ENCODE assay signal across 1 cellular context in the genomic region with DNA sequence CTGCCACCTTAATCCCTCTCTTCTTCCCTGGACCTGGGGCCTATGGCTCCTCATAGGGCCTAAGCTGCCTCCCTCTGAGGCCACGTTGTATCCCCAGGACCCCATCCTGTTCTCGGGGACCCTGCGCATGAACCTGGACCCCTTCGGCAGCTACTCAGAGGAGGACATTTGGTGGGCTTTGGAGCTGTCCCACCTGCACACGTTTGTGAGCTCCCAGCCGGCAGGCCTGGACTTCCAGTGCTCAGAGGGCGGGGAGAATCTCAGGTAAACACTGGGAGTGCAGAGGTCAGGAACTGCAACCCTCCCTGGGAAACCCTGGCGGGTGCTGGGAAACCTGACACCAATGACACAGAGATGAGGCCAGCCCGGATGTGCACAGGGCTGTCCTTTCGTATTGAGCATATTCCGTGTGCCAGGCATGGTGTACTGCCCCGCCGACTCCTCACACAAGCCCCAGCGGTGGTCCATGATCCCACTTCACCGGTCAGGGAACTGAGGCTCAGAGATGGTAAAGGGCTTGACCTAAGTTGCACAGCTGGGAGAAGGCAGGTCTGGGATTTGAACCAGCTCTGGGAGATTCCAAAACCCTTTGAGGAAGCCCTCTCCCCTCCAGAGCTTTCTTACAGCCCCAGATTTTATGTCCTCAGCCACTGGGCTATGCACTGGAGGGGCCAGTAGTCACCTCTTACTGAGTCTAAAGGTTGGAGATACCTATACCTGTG.
TF ChIP-seq lines count a peak whose summit lies in the region.

No MANE protein-coding gene starts in this region.

TF ChIP-seq in GM23338, 12 proteins besides CTCF, POLR2A, EP300 and RAD21 (continued from another document):
- TF ChIP-seq, protein P1, sequence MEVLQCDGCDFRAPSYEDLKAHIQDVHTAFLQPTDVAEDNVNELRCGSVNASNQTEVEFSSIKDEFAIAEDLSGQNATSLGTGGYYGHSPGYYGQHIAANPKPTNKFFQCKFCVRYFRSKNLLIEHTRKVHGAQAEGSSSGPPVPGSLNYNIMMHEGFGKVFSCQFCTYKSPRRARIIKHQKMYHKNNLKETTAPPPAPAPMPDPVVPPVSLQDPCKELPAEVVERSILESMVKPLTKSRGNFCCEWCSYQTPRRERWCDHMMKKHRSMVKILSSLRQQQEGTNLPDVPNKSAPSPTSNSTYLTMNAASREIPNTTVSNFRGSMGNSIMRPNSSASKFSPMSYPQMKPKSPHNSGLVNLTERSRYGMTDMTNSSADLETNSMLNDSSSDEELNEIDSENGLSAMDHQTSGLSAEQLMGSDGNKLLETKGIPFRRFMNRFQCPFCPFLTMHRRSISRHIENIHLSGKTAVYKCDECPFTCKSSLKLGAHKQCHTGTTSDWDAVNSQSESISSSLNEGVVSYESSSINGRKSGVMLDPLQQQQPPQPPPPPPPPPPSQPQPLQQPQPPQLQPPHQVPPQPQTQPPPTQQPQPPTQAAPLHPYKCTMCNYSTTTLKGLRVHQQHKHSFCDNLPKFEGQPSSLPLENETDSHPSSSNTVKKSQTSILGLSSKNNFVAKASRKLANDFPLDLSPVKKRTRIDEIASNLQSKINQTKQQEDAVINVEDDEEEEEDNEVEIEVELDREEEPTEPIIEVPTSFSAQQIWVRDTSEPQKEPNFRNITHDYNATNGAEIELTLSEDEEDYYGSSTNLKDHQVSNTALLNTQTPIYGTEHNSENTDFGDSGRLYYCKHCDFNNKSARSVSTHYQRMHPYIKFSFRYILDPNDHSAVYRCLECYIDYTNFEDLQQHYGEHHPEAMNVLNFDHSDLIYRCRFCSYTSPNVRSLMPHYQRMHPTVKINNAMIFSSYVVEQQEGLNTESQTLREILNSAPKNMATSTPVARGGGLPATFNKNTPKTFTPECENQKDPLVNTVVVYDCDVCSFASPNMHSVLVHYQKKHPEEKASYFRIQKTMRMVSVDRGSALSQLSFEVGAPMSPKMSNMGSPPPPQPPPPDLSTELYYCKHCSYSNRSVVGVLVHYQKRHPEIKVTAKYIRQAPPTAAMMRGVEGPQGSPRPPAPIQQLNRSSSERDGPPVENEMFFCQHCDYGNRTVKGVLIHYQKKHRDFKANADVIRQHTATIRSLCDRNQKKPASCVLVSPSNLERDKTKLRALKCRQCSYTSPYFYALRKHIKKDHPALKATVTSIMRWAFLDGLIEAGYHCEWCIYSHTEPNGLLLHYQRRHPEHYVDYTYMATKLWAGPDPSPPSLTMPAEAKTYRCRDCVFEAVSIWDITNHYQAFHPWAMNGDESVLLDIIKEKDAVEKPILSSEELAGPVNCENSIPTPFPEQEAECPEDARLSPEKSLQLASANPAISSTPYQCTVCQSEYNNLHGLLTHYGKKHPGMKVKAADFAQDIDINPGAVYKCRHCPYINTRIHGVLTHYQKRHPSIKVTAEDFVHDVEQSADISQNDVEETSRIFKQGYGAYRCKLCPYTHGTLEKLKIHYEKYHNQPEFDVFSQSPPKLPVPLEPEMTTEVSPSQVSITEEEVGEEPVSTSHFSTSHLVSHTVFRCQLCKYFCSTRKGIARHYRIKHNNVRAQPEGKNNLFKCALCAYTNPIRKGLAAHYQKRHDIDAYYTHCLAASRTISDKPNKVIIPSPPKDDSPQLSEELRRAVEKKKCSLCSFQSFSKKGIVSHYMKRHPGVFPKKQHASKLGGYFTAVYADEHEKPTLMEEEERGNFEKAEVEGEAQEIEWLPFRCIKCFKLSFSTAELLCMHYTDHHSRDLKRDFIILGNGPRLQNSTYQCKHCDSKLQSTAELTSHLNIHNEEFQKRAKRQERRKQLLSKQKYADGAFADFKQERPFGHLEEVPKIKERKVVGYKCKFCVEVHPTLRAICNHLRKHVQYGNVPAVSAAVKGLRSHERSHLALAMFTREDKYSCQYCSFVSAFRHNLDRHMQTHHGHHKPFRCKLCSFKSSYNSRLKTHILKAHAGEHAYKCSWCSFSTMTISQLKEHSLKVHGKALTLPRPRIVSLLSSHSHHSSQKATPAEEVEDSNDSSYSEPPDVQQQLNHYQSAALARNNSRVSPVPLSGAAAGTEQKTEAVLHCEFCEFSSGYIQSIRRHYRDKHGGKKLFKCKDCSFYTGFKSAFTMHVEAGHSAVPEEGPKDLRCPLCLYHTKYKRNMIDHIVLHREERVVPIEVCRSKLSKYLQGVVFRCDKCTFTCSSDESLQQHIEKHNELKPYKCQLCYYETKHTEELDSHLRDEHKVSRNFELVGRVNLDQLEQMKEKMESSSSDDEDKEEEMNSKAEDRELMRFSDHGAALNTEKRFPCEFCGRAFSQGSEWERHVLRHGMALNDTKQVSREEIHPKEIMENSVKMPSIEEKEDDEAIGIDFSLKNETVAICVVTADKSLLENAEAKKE (CRISPR knock-in tag; IDR thresholded peaks at IDR 0.05): no peak
- TF ChIP-seq, protein P2, sequence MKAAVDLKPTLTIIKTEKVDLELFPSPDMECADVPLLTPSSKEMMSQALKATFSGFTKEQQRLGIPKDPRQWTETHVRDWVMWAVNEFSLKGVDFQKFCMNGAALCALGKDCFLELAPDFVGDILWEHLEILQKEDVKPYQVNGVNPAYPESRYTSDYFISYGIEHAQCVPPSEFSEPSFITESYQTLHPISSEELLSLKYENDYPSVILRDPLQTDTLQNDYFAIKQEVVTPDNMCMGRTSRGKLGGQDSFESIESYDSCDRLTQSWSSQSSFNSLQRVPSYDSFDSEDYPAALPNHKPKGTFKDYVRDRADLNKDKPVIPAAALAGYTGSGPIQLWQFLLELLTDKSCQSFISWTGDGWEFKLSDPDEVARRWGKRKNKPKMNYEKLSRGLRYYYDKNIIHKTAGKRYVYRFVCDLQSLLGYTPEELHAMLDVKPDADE (IDR thresholded peaks at IDR 0.05): no peak
- no peak for TF ChIP-seq CREB1 (CRISPR knock-in tag; IDR thresholded peaks at IDR 0.05; ENCODE audit: low read depth)
- no peak for TF ChIP-seq EZH2phosphoT487 (IDR thresholded peaks at IDR 0.05; ENCODE audit: unreplicated experiment)
